15 cellular contexts compared by ENCODE assay signal in the genomic region with DNA sequence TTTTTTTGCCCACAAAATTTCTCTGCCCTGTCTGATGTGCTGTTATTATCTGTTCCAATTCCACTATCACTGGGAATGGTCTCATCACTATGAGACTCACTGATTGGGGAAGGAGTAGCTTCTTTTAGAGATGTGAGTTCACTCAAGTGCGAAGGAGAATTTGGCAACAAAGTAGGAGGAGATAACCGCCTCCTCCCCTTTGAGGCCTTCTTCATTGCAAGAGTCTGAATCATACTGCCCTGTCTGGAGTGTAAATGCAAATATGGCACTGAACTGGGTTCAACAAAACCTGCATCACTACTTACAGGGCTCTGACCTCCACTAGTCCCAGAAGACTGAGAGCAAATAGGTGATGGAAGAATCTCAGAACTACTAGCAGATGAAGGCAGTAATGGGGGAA.
DNase-seq lines count a peak whose midpoint lies in the region; FAIRE-seq and TF ChIP-seq lines count a peak whose summit lies in the region.
"Had no signal": no experiment of that assay in that cellular context is flagged by ENCODE, and none has a peak within 500 bp of the region (broad histone marks: within the 10 kb centered on the region; RNA-seq: fewer than 3 reads in every experiment).

No MANE protein-coding gene starts in this region.

- H3K9me3 ChIP-seq in astrocyte (ENCODE audit: insufficient read depth, low read depth, low read length), result no peaks in the 10 kb centered on the region
- H3K9me3 ChIP-seq: BE2C had no signal

- FAIRE-seq in astrocyte (lab: Jason Lieb, UNC), result peak; percentile 32
- FAIRE-seq: frontal cortex had no signal

- H3K27ac Mint-ChIP-seq in astrocyte (ENCODE audit: unreplicated experiment), result peak overlapping the region; percentile 86
- peak overlapping the region; percentile 2 for H3K27ac Mint-ChIP-seq in glutamatergic neuron (ENCODE audit: unreplicated experiment)
- no peak overlapping the region for H3K27ac Mint-ChIP-seq in activated CD4-positive, alpha-beta memory T cell treated with anti-CD3 and anti-CD28 coated beads for 36 hours
- H3K27ac Mint-ChIP-seq: neural progenitor cell had no signal

- H3K4me2 ChIP-seq in astrocyte (ENCODE audit: low read length), result peak overlapping the region; percentile 17
- H3K4me2 ChIP-seq: neural progenitor cell had no signal

- H3K27ac ChIP-seq in ACC112 (ENCODE audit: low read depth, low read length) (peak overlapping the region; percentile 36; the same call in 1 of the 2 replicates), astrocyte (ENCODE audit: low read depth, low read length) (no peak overlapping the region)
- H3K27ac ChIP-seq: neural progenitor cell had no signal

- peaks cover 15% of the 10 kb centered on the region for H3K4me1 ChIP-seq in ACC112 (ENCODE audit: control insufficient read depth, insufficient read depth, low read length, unreplicated experiment)
- H3K4me1 ChIP-seq in astrocyte (ENCODE audit: insufficient read depth, low read length), result peaks cover 9% of the 10 kb centered on the region

- DNase-seq in HT1080 (ENCODE audit: low read depth) (peak; percentile 21), astrocyte (ENCODE audit: low read depth) (peak; percentile 72), glutamatergic neuron (no peak), NCI-H146 treated with DMSO at 0.1 percent for 48 hours (lab: John Stamatoyannopoulos, UW; ENCODE audit: unreplicated experiment) (no peak), NCI-H1694 (lab: John Stamatoyannopoulos, UW) (no peak), HuH-7 (ENCODE audit: low spot score) (no peak)
- DNase-seq in activated CD4-positive, alpha-beta memory T cell treated with anti-CD3 and anti-CD28 coated beads for 36 hours, result no peak
- DNase-seq: activated CD8-positive, alpha-beta memory T cell treated with anti-CD3 and anti-CD28 coated beads for 24 hours; activated naive CD4-positive, alpha-beta T cell; BE2C; NCI-H510A; stimulated activated CD4-positive, alpha-beta T cell treated with anti-CD3 and anti-CD28 coated beads, Interleukin-12 subunit alpha, Interleukin-12 subunit beta, amount 100 ng/mL, for 4 hours had no signal

- H3K4me1 Mint-ChIP-seq in astrocyte (ENCODE audit: low read depth, unreplicated experiment), result peaks cover 14% of the 10 kb centered on the region
- peaks cover 2% of the 10 kb centered on the region for H3K4me1 Mint-ChIP-seq in glutamatergic neuron (ENCODE audit: low read depth, unreplicated experiment)
- H3K4me1 Mint-ChIP-seq in activated CD4-positive, alpha-beta memory T cell treated with anti-CD3 and anti-CD28 coated beads for 36 hours (ENCODE audit: low read depth), result peaks cover 15% of the 10 kb centered on the region

- H3K27me3 ChIP-seq in ACC112 (ENCODE audit: insufficient read depth, low read length), result no peaks in the 10 kb centered on the region
- no peaks in the 10 kb centered on the region for H3K27me3 ChIP-seq in astrocyte (ENCODE audit: insufficient read depth, low read length)
- H3K27me3 ChIP-seq: BE2C, neural progenitor cell had no signal

- H3K9me3 Mint-ChIP-seq in astrocyte (ENCODE audit: unreplicated experiment) (no peaks in the 10 kb centered on the region), glutamatergic neuron (ENCODE audit: unreplicated experiment) (peaks cover 6% of the 10 kb centered on the region)
- no peaks in the 10 kb centered on the region for H3K9me3 Mint-ChIP-seq in activated CD4-positive, alpha-beta memory T cell treated with anti-CD3 and anti-CD28 coated beads for 36 hours

- H3K36me3 Mint-ChIP-seq in astrocyte (ENCODE audit: low read depth, unreplicated experiment), result peaks cover 30% of the 10 kb centered on the region
- no peaks in the 10 kb centered on the region for H3K36me3 Mint-ChIP-seq in glutamatergic neuron (ENCODE audit: unreplicated experiment)
- H3K36me3 Mint-ChIP-seq in activated CD4-positive, alpha-beta memory T cell treated with anti-CD3 and anti-CD28 coated beads for 36 hours, result peaks cover 47% of the 10 kb centered on the region

- CTCF ChIA-PET in activated CD4-positive, alpha-beta memory T cell treated with anti-CD3 and anti-CD28 coated beads for 36 hours (lab: Charles Lee), result no interaction called here

- H3K4me3 Mint-ChIP-seq in astrocyte (ENCODE audit: unreplicated experiment), result no peak overlapping the region
- H3K4me3 Mint-ChIP-seq in glutamatergic neuron (ENCODE audit: unreplicated experiment), result no peak overlapping the region
- H3K4me3 Mint-ChIP-seq in activated CD4-positive, alpha-beta memory T cell treated with anti-CD3 and anti-CD28 coated beads for 36 hours, result no peak overlapping the region
- H3K4me3 Mint-ChIP-seq: neural progenitor cell had no signal

- TF ChIP-seq CTCF in astrocyte (IDR thresholded peaks at IDR 0.05; ENCODE audit: insufficient read depth, low read depth, low read length), result no peak
- TF ChIP-seq CTCF in glutamatergic neuron (IDR thresholded peaks at IDR 0.05; ENCODE audit: partially characterized antibody, unreplicated experiment), result no peak

- H3K36me3 ChIP-seq in ACC112 (ENCODE audit: insufficient read depth, low read length) (peaks cover 43% of the 10 kb centered on the region), astrocyte (ENCODE audit: insufficient read depth, low read length) (peaks cover 10% of the 10 kb centered on the region)

- POLR2A ChIA-PET in activated CD4-positive, alpha-beta memory T cell treated with anti-CD3 and anti-CD28 coated beads for 36 hours (lab: Charles Lee), result no interaction called here

- H2AFZ ChIP-seq in ACC112 (ENCODE audit: low read length, unreplicated experiment), result no peak overlapping the region
- H2AFZ ChIP-seq in astrocyte (ENCODE audit: low read depth, low read length), result no peak overlapping the region
- H2AFZ ChIP-seq: neural progenitor cell had no signal

- H3K79me2 ChIP-seq in ACC112 (ENCODE audit: control insufficient read depth, insufficient read depth, low read length, unreplicated experiment) (peaks cover 15% of the 10 kb centered on the region), astrocyte (ENCODE audit: insufficient read depth, low read length) (peaks cover 17% of the 10 kb centered on the region)

- peaks cover 25% of the 10 kb centered on the region for H4K20me1 ChIP-seq in astrocyte (ENCODE audit: insufficient read depth, low read length)

- H3K4me3 ChIP-seq in ACC112 (ENCODE audit: low read depth, low read length), result peak overlapping the region; percentile 21; the same call in 1 of the 2 replicates
- no peak overlapping the region for H3K4me3 ChIP-seq in astrocyte (ENCODE audit: insufficient read depth, low read depth, low read length)
- H3K4me3 ChIP-seq: neural progenitor cell had no signal

- no peak overlapping the region for H3K9ac ChIP-seq in astrocyte (ENCODE audit: low read length)
- H3K9ac ChIP-seq: neural progenitor cell had no signal

- intact Hi-C loops in activated CD4-positive, alpha-beta memory T cell treated with anti-CD3 and anti-CD28 coated beads for 36 hours (cut with micrococcal nuclease), result no loop called here

- H3K27me3 Mint-ChIP-seq in astrocyte (ENCODE audit: low read depth, unreplicated experiment), result no peaks in the 10 kb centered on the region
- H3K27me3 Mint-ChIP-seq in glutamatergic neuron (ENCODE audit: unreplicated experiment), result no peaks in the 10 kb centered on the region
- H3K27me3 Mint-ChIP-seq in activated CD4-positive, alpha-beta memory T cell treated with anti-CD3 and anti-CD28 coated beads for 36 hours, result no peaks in the 10 kb centered on the region

Comparison
In these comparisons a context has a peak if more than half of its experiments do, and no peak if none do; other contexts are left out.
1. DNase-seq: peak in HT1080 (single experiment) and astrocyte (single experiment); none in glutamatergic neuron (single experiment), NCI-H146 treated with DMSO at 0.1 percent for 48 hours (single experiment), activated CD4-positive, alpha-beta memory T cell treated with anti-CD3 and anti-CD28 coated beads for 36 hours (single experiment), NCI-H1694 (single experiment) and HuH-7 (single experiment).